Comparison of ENCODE assay signal across 8 cellular contexts in genomic region chr18:23422751-23423418, GRCh38. TPM values are rescaled to one million over a fixed set of nuclear protein-coding genes. Genes with fewer than 3 reads are reported as not detected.
DNase-seq lines count a peak whose midpoint lies in the region; ATAC-seq and TF ChIP-seq lines count a peak whose summit lies in the region.

No MANE protein-coding gene starts in this region.

- H3K27me3 ChIP-seq in PC-9 (ENCODE audit: insufficient read depth, low read depth): no peaks in the 10 kb centered on the region

- POLR2A ChIA-PET in PC-9 (lab: Charles Lee; ENCODE audit: unreplicated experiment): interaction anchor here (0.5 to 0.6 kb wide), 3 partner anchors 36 to 1676 kb away, joined by 3 to 6 read pairs (median 3); no protein-coding TSS in a partner anchor

- CTCF ChIA-PET in PC-9 (lab: Charles Lee): interaction anchor here (0.6 kb wide), 1 partner anchor 21 kb away, joined by 3 read pairs; no protein-coding TSS in a partner anchor
- CTCF ChIA-PET in activated naive CD4-positive, alpha-beta T cell treated with anti-CD3 and anti-CD28 coated beads, Interleukin-2, amount 10 ng/mL, durations not matched to agents 7 days and 5 days (lab: Charles Lee): no interaction called here

- ATAC-seq in GM19468 (IDR thresholded peaks at IDR 0.05; ENCODE audit: extremely low read depth, unreplicated experiment) (peak; percentile 95), HG03439 (IDR thresholded peaks at IDR 0.05; ENCODE audit: unreplicated experiment) (peak; percentile 94)
- ATAC-seq in stimulated activated naive CD8-positive, alpha-beta T cell treated with anti-CD3 and anti-CD28 coated beads, Interleukin-15, amount 100 ng/mL, for 72 hours: no peak

- no peak overlapping the region for H3K4me3 Mint-ChIP-seq in stimulated activated naive CD8-positive, alpha-beta T cell treated with anti-CD3 and anti-CD28 coated beads, Interleukin-15, amount 100 ng/mL, for 72 hours
- H3K4me3 Mint-ChIP-seq in activated naive CD4-positive, alpha-beta T cell treated with anti-CD3 and anti-CD28 coated beads, Interleukin-2, amount 10 ng/mL, durations not matched to agents 7 days and 5 days: no peak overlapping the region

- no peak overlapping the region for H2AFZ ChIP-seq in PC-9

- H4K20me1 ChIP-seq in PC-9 (ENCODE audit: insufficient read depth): no peaks in the 10 kb centered on the region

- peak overlapping the region; percentile 68 for H3K4me2 ChIP-seq in PC-9

- peaks cover 21% of the 10 kb centered on the region for H3F3A ChIP-seq in PC-9 (ENCODE audit: insufficient read depth, low read depth)

- H3K27me3 Mint-ChIP-seq in stimulated activated naive CD8-positive, alpha-beta T cell treated with anti-CD3 and anti-CD28 coated beads, Interleukin-15, amount 100 ng/mL, for 72 hours: no peaks in the 10 kb centered on the region
- no peaks in the 10 kb centered on the region for H3K27me3 Mint-ChIP-seq in activated naive CD4-positive, alpha-beta T cell treated with anti-CD3 and anti-CD28 coated beads, Interleukin-2, amount 10 ng/mL, durations not matched to agents 7 days and 5 days

- H3K9me3 ChIP-seq in PC-9 (ENCODE audit: insufficient read depth, low read depth): no peaks in the 10 kb centered on the region

- no peaks in the 10 kb centered on the region for H3K36me3 ChIP-seq in PC-9 (ENCODE audit: low read depth)

- H3K36me3 Mint-ChIP-seq in activated naive CD4-positive, alpha-beta T cell treated with anti-CD3 and anti-CD28 coated beads, Interleukin-2, amount 10 ng/mL, durations not matched to agents 7 days and 5 days: no peaks in the 10 kb centered on the region

- TF ChIP-seq CTCF in PC-9 (conservative IDR thresholded peaks at IDR 0.05) (no peak), foreskin fibroblast (IDR thresholded peaks at IDR 0.05; ENCODE audit: low read depth, low read length) (no peak)

- 0 out of 2 replicates have a peak, but pooled peaks cover 8% of the 10 kb centered on the region for H3K79me2 ChIP-seq in PC-9 (ENCODE audit: low read depth)

- no peaks in the 10 kb centered on the region for H3K9me3 Mint-ChIP-seq in stimulated activated naive CD8-positive, alpha-beta T cell treated with anti-CD3 and anti-CD28 coated beads, Interleukin-15, amount 100 ng/mL, for 72 hours
- H3K9me3 Mint-ChIP-seq in activated naive CD4-positive, alpha-beta T cell treated with anti-CD3 and anti-CD28 coated beads, Interleukin-2, amount 10 ng/mL, durations not matched to agents 7 days and 5 days: peaks cover 1% of the 10 kb centered on the region

- intact Hi-C loops in PC-9 (cut with micrococcal nuclease; ENCODE audit: unreplicated experiment): loop anchor here (1.0 to 5.0 kb wide), 2 partner anchors 30 to 79 kb away; partner anchors contain the start of genes RIOK3 and RMC1

- peak overlapping the region; percentile 68 for H3K27ac ChIP-seq in PC-9

- DNase-seq in GF-D8 (lab: John Stamatoyannopoulos, UW) (peak; percentile 100), PC-9 (peak; percentile 88 to 99), foreskin fibroblast (peak; percentile 62 to 74), DMS53 (lab: John Stamatoyannopoulos, UW) (no peak)
- DNase-seq in stimulated activated naive CD8-positive, alpha-beta T cell treated with anti-CD3 and anti-CD28 coated beads, Interleukin-15, amount 100 ng/mL, for 72 hours: peak in 1 of 2 donors; percentile 13
- no peak for DNase-seq in activated naive CD4-positive, alpha-beta T cell treated with anti-CD3 and anti-CD28 coated beads, Interleukin-2, amount 10 ng/mL, durations not matched to agents 7 days and 5 days

- no TSS peak for BruUV-seq in PC-9 (replicated peaks; lab: Mats Ljungman, UMichigan)

- H3K9me2 ChIP-seq in PC-9 (ENCODE audit: insufficient read depth): no peaks in the 10 kb centered on the region

- H3K4me1 Mint-ChIP-seq in stimulated activated naive CD8-positive, alpha-beta T cell treated with anti-CD3 and anti-CD28 coated beads, Interleukin-15, amount 100 ng/mL, for 72 hours: peaks cover 10% of the 10 kb centered on the region
- H3K4me1 Mint-ChIP-seq in activated naive CD4-positive, alpha-beta T cell treated with anti-CD3 and anti-CD28 coated beads, Interleukin-2, amount 10 ng/mL, durations not matched to agents 7 days and 5 days: no peaks in the 10 kb centered on the region

- H3K4me3 ChIP-seq in PC-9 (peak overlapping the region; percentile 26; the same call in 1 of the 2 replicates), foreskin fibroblast (ENCODE audit: low read depth in 1 of 2, low read length in 2 of 2) (no peak overlapping the region)

- H3K27ac Mint-ChIP-seq in stimulated activated naive CD8-positive, alpha-beta T cell treated with anti-CD3 and anti-CD28 coated beads, Interleukin-15, amount 100 ng/mL, for 72 hours: peak overlapping the region; percentile 66 to 69
- no peak overlapping the region for H3K27ac Mint-ChIP-seq in activated naive CD4-positive, alpha-beta T cell treated with anti-CD3 and anti-CD28 coated beads, Interleukin-2, amount 10 ng/mL, durations not matched to agents 7 days and 5 days

- H3K4me1 ChIP-seq in PC-9 (replicated peaks; ENCODE audit: insufficient read depth): peaks cover 43% of the 10 kb centered on the region

RNA-seq across cellular contexts. Expression of gene RIOK3, which starts 30.2 kb away (rescaled TPM):
- 34.1 and 39.9 TPM in 2 replicates for total RNA-seq in PC-9 (2021)

Comparison
In these comparisons a context has a peak if more than half of its experiments do, and no peak if none do; other contexts are left out.
1. DNase-seq: peak in GF-D8 (single experiment), PC-9 (2 of 2) and foreskin fibroblast (2 of 2); none in DMS53 (single experiment) and activated naive CD4-positive, alpha-beta T cell treated with anti-CD3 and anti-CD28 coated beads, Interleukin-2, amount 10 ng/mL, durations not matched to agents 7 days and 5 days (single experiment).